In the genomic region with DNA sequence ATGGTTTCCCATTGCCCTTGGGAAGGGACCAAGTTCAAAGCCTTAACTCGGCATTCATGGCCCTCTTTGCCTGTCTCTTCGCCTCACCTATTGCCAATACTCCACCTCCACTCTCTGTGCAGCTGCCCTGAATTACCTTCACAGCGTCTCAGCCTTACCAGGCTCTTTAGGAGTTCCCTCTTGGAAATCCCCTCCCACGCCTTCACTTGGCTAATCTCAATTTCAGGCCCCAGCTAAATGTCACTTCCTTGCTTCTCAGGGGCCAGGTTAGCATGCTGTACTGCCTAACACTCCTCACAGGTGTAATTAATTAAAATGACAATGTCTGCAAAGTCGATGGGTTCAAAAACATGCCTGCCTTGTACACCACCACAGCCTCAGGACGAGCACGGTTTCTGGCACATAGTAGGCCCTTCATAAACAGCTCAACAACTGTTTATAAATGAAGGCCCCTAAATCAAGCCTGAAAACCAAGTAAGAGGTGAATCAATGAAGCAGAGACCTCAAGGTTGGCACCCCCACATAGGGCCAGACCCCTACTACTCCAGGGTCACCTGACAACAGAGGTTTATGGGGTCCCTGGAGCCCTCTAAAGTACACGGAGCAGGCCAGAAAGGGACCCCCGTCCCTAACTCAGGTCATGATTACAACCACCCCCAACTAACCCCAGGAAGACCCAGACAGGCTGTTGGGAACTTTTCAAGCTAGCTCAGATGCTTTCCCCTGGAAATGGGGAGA, we compare ENCODE assay signal across 9 cellular contexts. TPM values are rescaled to one million over a fixed set of nuclear protein-coding genes. Genes with fewer than 3 reads are reported as not detected.
A peak's percentile ranks its signal among the peaks of the same experiment; 100 is the strongest.
DNase-seq lines count a peak whose midpoint lies in the region; ATAC-seq, FAIRE-seq and TF ChIP-seq lines count a peak whose summit lies in the region.
"Had no signal": no experiment of that assay in that cellular context is flagged by ENCODE, and none has a peak within 500 bp of the region (broad histone marks: within the 10 kb centered on the region; RNA-seq: fewer than 3 reads in every experiment).

No MANE protein-coding gene starts in this region.

- peaks cover 13% of the 10 kb centered on the region for H3K27me3 Mint-ChIP-seq in CD4-positive, CD25-positive, alpha-beta regulatory T cell
- H3K27me3 Mint-ChIP-seq in central memory CD8-positive, alpha-beta T cell = peaks cover 10% of the 10 kb centered on the region

- peak overlapping the region; percentile 6 for H2AK5ac ChIP-seq in neuronal stem cell (ENCODE audit: low read depth, low read length)

- no peak for ATAC-seq in CD4-positive, CD25-positive, alpha-beta regulatory T cell (ENCODE audit: low read depth in 2 of 2)
- no peak for ATAC-seq in central memory CD8-positive, alpha-beta T cell (replicated peaks; ENCODE audit: extremely low read depth, poor library complexity, severe bottlenecking)

- H3K36me3 ChIP-seq in CD4-positive, CD25-positive, alpha-beta regulatory T cell (ENCODE audit: control insufficient read depth, insufficient read depth, low read length) = no peaks in the 10 kb centered on the region
- H3K36me3 ChIP-seq in MM.1S (replicated peaks; ENCODE audit: insufficient read depth, low read length) (no peaks in the 10 kb centered on the region), neuronal stem cell (replicated peaks in 1 of 2; ENCODE audit: control insufficient read depth in 2 of 2, insufficient read depth in 2 of 2, low read length in 2 of 2) (no peaks in the 10 kb centered on the region), SJCRH30 (no peaks in the 10 kb centered on the region)

- H2BK12ac ChIP-seq in neuronal stem cell (ENCODE audit: low read length) = no peak overlapping the region

- DNase-seq in CD4-positive, CD25-positive, alpha-beta regulatory T cell = peak in 1 of 3 donors; percentile 30
- DNase-seq in MM.1S = peak; percentile 34
- DNase-seq in central memory CD8-positive, alpha-beta T cell (ENCODE audit: low spot score in 2 of 2) = no peak
- no peak for DNase-seq in neuronal stem cell (ENCODE audit: low spot score)
- no peak for DNase-seq in SJCRH30
- DNase-seq in frontal cortex (ENCODE audit: low spot score in 2 of 2) = no peak
- DNase-seq in midbrain (lab: John Stamatoyannopoulos, UW) = no peak
- no peak for DNase-seq in dedifferentiated amniotic fluid mesenchymal stem cell (ENCODE audit: extremely low spot score)

- no peak for FAIRE-seq in frontal cortex (lab: Jason Lieb, UNC)

- H2BK15ac ChIP-seq in neuronal stem cell (ENCODE audit: low read length) = no peak overlapping the region

- H3K9ac ChIP-seq in MM.1S (ENCODE audit: low read length) (no peak overlapping the region; the same call in 1 of the 2 replicates), neuronal stem cell (ENCODE audit: low read depth, low read length, poor library complexity) (no peak overlapping the region)

- no peaks in the 10 kb centered on the region for H3K79me1 ChIP-seq in neuronal stem cell (ENCODE audit: low read depth, low read length)

- no peaks in the 10 kb centered on the region for H3K36me3 Mint-ChIP-seq in CD4-positive, CD25-positive, alpha-beta regulatory T cell
- peaks cover 47% of the 10 kb centered on the region for H3K36me3 Mint-ChIP-seq in central memory CD8-positive, alpha-beta T cell (ENCODE audit: insufficient read depth)

- H3K4ac ChIP-seq in neuronal stem cell (ENCODE audit: low read length) = no peak overlapping the region

- peak overlapping the region; percentile 85 for H3K27ac ChIP-seq in CD4-positive, CD25-positive, alpha-beta regulatory T cell (ENCODE audit: insufficient read depth, low read length, poor library complexity, severe bottlenecking)
- H3K27ac ChIP-seq in MM.1S (ENCODE audit: low read length) = peak overlapping the region; percentile 41; the same call in 1 of the 2 replicates
- H3K27ac ChIP-seq in neuronal stem cell (replicated peaks; ENCODE audit: low read length) = no peak overlapping the region
- H3K27ac ChIP-seq in SJCRH30 = no peak overlapping the region

- H3F3A ChIP-seq in MM.1S (ENCODE audit: insufficient read depth, low read length) = peaks cover 55% of the 10 kb centered on the region

- H3K4me3 Mint-ChIP-seq in CD4-positive, CD25-positive, alpha-beta regulatory T cell = peak overlapping the region; percentile 91 to 96 (median 92)
- peak overlapping the region; percentile 87 for H3K4me3 Mint-ChIP-seq in central memory CD8-positive, alpha-beta T cell

- TF ChIP-seq CTCF in MM.1S (IDR thresholded peaks at IDR 0.05; ENCODE audit: low read length) = no peak

- H4K8ac ChIP-seq in neuronal stem cell (ENCODE audit: low read depth, low read length) = no peak overlapping the region

- peaks cover 0 to 9% (median 2%) of the 10 kb centered on the region in 7 donors for H3K9me3 Mint-ChIP-seq in CD4-positive, CD25-positive, alpha-beta regulatory T cell
- H3K9me3 Mint-ChIP-seq in central memory CD8-positive, alpha-beta T cell = peaks cover 15% of the 10 kb centered on the region

- H3K27me3 ChIP-seq in CD4-positive, CD25-positive, alpha-beta regulatory T cell (ENCODE audit: control insufficient read depth, insufficient read depth, low read length) = no peaks in the 10 kb centered on the region
- H3K27me3 ChIP-seq in MM.1S (replicated peaks; ENCODE audit: insufficient read depth, low read length) (no peaks in the 10 kb centered on the region), neuronal stem cell (ENCODE audit: control insufficient read depth in 3 of 3, insufficient read depth in 3 of 3, low read depth in 1 of 3, low read length in 3 of 3) (peaks cover 0 to 2% (median 0%) of the 10 kb centered on the region in 3 experiments), SJCRH30 (no peaks in the 10 kb centered on the region)

- peak overlapping the region; percentile 89 for H3K4me3 ChIP-seq in CD4-positive, CD25-positive, alpha-beta regulatory T cell (ENCODE audit: low read depth, low read length)
- H3K4me3 ChIP-seq in MM.1S (ENCODE audit: low read length) (no peak overlapping the region), neuronal stem cell (ENCODE audit: low read length in 2 of 2) (no peak overlapping the region), SJCRH30 (no peak overlapping the region)

- no peak overlapping the region for H3K23ac ChIP-seq in neuronal stem cell (ENCODE audit: low read depth, low read length, poor library complexity)

- no peak overlapping the region for H4K91ac ChIP-seq in neuronal stem cell (ENCODE audit: low read depth, low read length, poor library complexity)

- no peaks in the 10 kb centered on the region for H4K20me1 ChIP-seq in MM.1S (ENCODE audit: insufficient read depth, low read length)

- H3K18ac ChIP-seq in neuronal stem cell (ENCODE audit: low read length) = no peak overlapping the region

- H3K14ac ChIP-seq in neuronal stem cell (ENCODE audit: low read length) = no peak overlapping the region

- H3K4me2 ChIP-seq in MM.1S (ENCODE audit: low read depth, low read length) = peak overlapping the region; percentile 18
- no peak overlapping the region for H3K4me2 ChIP-seq in neuronal stem cell (ENCODE audit: insufficient read depth, low read length, poor library complexity, severe bottlenecking)

- H3K4me1 Mint-ChIP-seq in CD4-positive, CD25-positive, alpha-beta regulatory T cell = peaks cover 28 to 57% (median 33%) of the 10 kb centered on the region in 4 donors
- H3K4me1 Mint-ChIP-seq in central memory CD8-positive, alpha-beta T cell = peaks cover 63% of the 10 kb centered on the region

- no peak overlapping the region for H2BK5ac ChIP-seq in neuronal stem cell (ENCODE audit: low read length)

- no peaks in the 10 kb centered on the region for H3K9me2 ChIP-seq in MM.1S (replicated peaks; ENCODE audit: insufficient read depth, low read length)

- H2AFZ ChIP-seq in MM.1S (ENCODE audit: low read length) = no peak overlapping the region
- H2AFZ ChIP-seq in neuronal stem cell (ENCODE audit: low read length) = peak overlapping the region; percentile 41

- no peaks in the 10 kb centered on the region for H3K79me2 ChIP-seq in MM.1S (ENCODE audit: low read length)

- no peaks in the 10 kb centered on the region for H3K9me3 ChIP-seq in CD4-positive, CD25-positive, alpha-beta regulatory T cell (ENCODE audit: control insufficient read depth in 2 of 2, low read length in 2 of 2)
- H3K9me3 ChIP-seq in MM.1S (replicated peaks; ENCODE audit: insufficient read depth, low read length) (no peaks in the 10 kb centered on the region), neuronal stem cell (replicated peaks in 1 of 2; ENCODE audit: control insufficient read depth in 2 of 2, insufficient read depth in 1 of 2, low read depth in 1 of 2, low read length in 2 of 2) (no peaks in the 10 kb centered on the region), SJCRH30 (replicated peaks) (no peaks in the 10 kb centered on the region)

- WGBS in neuronal stem cell (ENCODE audit: extremely low coverage in 2 of 2, insufficient read length in 2 of 2, insufficient replicate concordance in 1 of 2), 2 donors = no CpG with 5 or more reads among the region's 9 CpGs

- no peak overlapping the region for H2BK120ac ChIP-seq in neuronal stem cell (ENCODE audit: low read depth, low read length)

- peak overlapping the region; percentile 96 to 100 (median 100) for H3K27ac Mint-ChIP-seq in CD4-positive, CD25-positive, alpha-beta regulatory T cell
- H3K27ac Mint-ChIP-seq in central memory CD8-positive, alpha-beta T cell (ENCODE audit: low read depth) = peak overlapping the region; percentile 100

- H3K4me1 ChIP-seq in CD4-positive, CD25-positive, alpha-beta regulatory T cell (ENCODE audit: control insufficient read depth, insufficient read depth, low read length, poor library complexity, severe bottlenecking) = peaks cover 36% of the 10 kb centered on the region
- H3K4me1 ChIP-seq in MM.1S (ENCODE audit: low read length) = peaks cover 39% of the 10 kb centered on the region
- H3K4me1 ChIP-seq in neuronal stem cell (ENCODE audit: control insufficient read depth in 2 of 2, insufficient read depth in 1 of 2, low read depth in 1 of 2, low read length in 2 of 2) = peaks cover 0 to 4% of the 10 kb centered on the region in 2 donors
- H3K4me1 ChIP-seq in SJCRH30 = no peaks in the 10 kb centered on the region

RNA-seq across cellular contexts. Expression of a gene that starts 11.2 kb away (rescaled TPM):
- 20.1 TPM for total RNA-seq in CD4-positive, CD25-positive, alpha-beta regulatory T cell
- polyA plus RNA-seq in CD4-positive, CD25-positive, alpha-beta regulatory T cell = 1 to 10 TPM; 2.7 to 4.0 (median 3.2) TPM
- 6.4 TPM for polyA plus RNA-seq in neuronal stem cell (2013, experiment 1 of 2)
- 7.4 TPM for polyA plus RNA-seq in neuronal stem cell (2013, experiment 2 of 2)
- 22.0 and 23.0 TPM in 2 replicates for total RNA-seq in SJCRH30 (2014; rRNA removed; shearing (Covaris generic))
- 9.8 TPM for total RNA-seq in frontal cortex

RNA-seq across cellular contexts. Expression of a gene that starts 32.6 kb away (rescaled TPM):
- 3.5 TPM for total RNA-seq in CD4-positive, CD25-positive, alpha-beta regulatory T cell
- 1 to 10 TPM in 1 of 4 donors, under 1 TPM in 3; 0.60 to 1.3 (median 0.73) TPM for polyA plus RNA-seq in CD4-positive, CD25-positive, alpha-beta regulatory T cell
- polyA plus RNA-seq in neuronal stem cell (2013, experiment 1 of 2) = 0.03 TPM
- 0.01 TPM for polyA plus RNA-seq in neuronal stem cell (2013, experiment 2 of 2)
- total RNA-seq in SJCRH30 (2014; rRNA removed; shearing (Covaris generic)) = not detected in 2 replicates
- not detected for total RNA-seq in frontal cortex
- total RNA-seq: LHCN-M2 had no signal

Comparison
In these comparisons a context has a peak if more than half of its experiments do, and no peak if none do; other contexts are left out.
1. H3K27ac ChIP-seq: peak in CD4-positive, CD25-positive, alpha-beta regulatory T cell (single experiment) and MM.1S (single experiment); none in neuronal stem cell (single experiment) and SJCRH30 (single experiment).